14 cellular contexts compared by ENCODE assay signal in the genomic region with DNA sequence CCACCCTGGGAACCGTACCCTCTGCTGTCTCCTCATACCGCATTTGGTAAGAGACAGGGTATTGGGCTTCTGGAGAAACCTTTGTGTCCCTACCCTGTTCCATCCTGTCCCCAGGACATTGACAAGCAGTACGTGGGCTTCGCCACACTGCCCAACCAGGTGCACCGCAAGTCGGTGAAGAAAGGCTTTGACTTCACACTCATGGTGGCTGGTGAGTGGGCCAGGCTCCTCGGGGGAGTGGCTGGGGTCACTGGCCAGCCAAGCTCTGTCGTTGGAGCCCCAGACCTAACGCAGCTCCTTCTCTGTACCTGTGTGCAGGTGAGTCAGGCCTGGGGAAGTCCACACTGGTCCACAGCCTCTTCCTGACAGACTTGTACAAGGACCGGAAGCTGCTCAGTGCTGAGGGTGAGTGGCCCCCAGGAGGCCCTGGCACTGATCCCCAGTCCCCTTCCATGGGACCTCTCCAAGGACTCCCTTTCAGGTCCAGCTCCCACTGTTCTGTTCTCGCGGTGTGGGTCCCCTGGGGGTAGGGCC. TPM values are rescaled to one million over a fixed set of nuclear protein-coding genes. Genes with fewer than 3 reads are reported as not detected.
A peak's percentile ranks its signal among the peaks of the same experiment; 100 is the strongest.
DNase-seq lines count a peak whose midpoint lies in the region; ATAC-seq, FAIRE-seq and TF ChIP-seq lines count a peak whose summit lies in the region.
"Had no signal": no experiment of that assay in that cellular context is flagged by ENCODE, and none has a peak within 500 bp of the region (broad histone marks: within the 10 kb centered on the region; RNA-seq: fewer than 3 reads in every experiment).

No MANE protein-coding gene starts in this region.

- peaks cover 0 to 35% (median 17%) of the 10 kb centered on the region in 11 experiments; a peak in 9 of 22 replicates for H3K36me3 ChIP-seq in BLaER1 treated with 17β-estradiol and CSF1 and Interleukin-3, amounts not matched to agents 10 nM and 100 nM
- no peaks in the 10 kb centered on the region for H3K36me3 ChIP-seq in osteoblast (ENCODE audit: insufficient read depth, low read length)

- peaks cover 47 to 80% (median 53%) of the 10 kb centered on the region in 11 experiments for H3K27me3 ChIP-seq in BLaER1 treated with 17β-estradiol and CSF1 and Interleukin-3, amounts not matched to agents 10 nM and 100 nM
- H3K27me3 ChIP-seq in osteoblast (ENCODE audit: insufficient read depth, low read length), result peaks cover 5% of the 10 kb centered on the region

- no peak for DNase-seq in HFF-Myc (ENCODE audit: extremely low read depth, low read depth)
- peak; percentile 68 for DNase-seq in osteoblast (ENCODE audit: insufficient read length, low spot score, missing footprints)
- DNase-seq in NCI-H226, result no peak
- no peak for DNase-seq in D721Med (ENCODE audit: insufficient read length, low spot score)
- DNase-seq: EL, erythroblast, NCI-H1048 had no signal

- TF ChIP-seq CTCF in HFF-Myc (IDR thresholded peaks at IDR 0.05; ENCODE audit: low read depth, low read length, missing control alignments) (no peak), osteoblast (IDR thresholded peaks at IDR 0.05; ENCODE audit: extremely low read depth, low read depth, low read length) (no peak), D721Med (IDR thresholded peaks at IDR 0.05; ENCODE audit: insufficient read depth, missing control alignments) (no peak)

- H3K79me2 ChIP-seq in osteoblast (ENCODE audit: insufficient read depth, low read length), result no peaks in the 10 kb centered on the region

- no peak for FAIRE-seq in D721Med (lab: Jason Lieb, UNC)

- H3K27ac ChIP-seq in BLaER1 treated with 17β-estradiol and CSF1 and Interleukin-3, amounts not matched to agents 10 nM and 100 nM, result peak overlapping the region in 3 of 11 experiments; percentile 79 to 90 (median 82); a peak in 5 of 22 replicates
- H3K27ac ChIP-seq in cingulate gyrus (ENCODE audit: low read depth, low read length), result peak overlapping the region; percentile 72
- no peak overlapping the region for H3K27ac ChIP-seq in osteoblast (ENCODE audit: low read depth, low read length)

- no peak overlapping the region for H2AFZ ChIP-seq in osteoblast (ENCODE audit: low read length)

- ATAC-seq in HG03025 (IDR thresholded peaks at IDR 0.05; ENCODE audit: low FRiP score, unreplicated experiment) (no peak), HG03432 (IDR thresholded peaks at IDR 0.05; ENCODE audit: unreplicated experiment) (no peak)
- ATAC-seq: HCT116 had no signal

- peak overlapping the region in 7 of 11 experiments; percentile 74 to 89 (median 83); a peak in 9 of 22 replicates for H3K9ac ChIP-seq in BLaER1 treated with 17β-estradiol and CSF1 and Interleukin-3, amounts not matched to agents 10 nM and 100 nM

- peaks cover 26 to 64% (median 44%) of the 10 kb centered on the region in 10 experiments; a peak in 19 of 20 replicates for H3K4me1 ChIP-seq in BLaER1 treated with 17β-estradiol and CSF1 and Interleukin-3, amounts not matched to agents 10 nM and 100 nM
- peaks cover 4% of the 10 kb centered on the region for H3K4me1 ChIP-seq in osteoblast (ENCODE audit: insufficient read depth, low read length)

- peak overlapping the region in 10 of 11 experiments; percentile 92 to 100 (median 100); a peak in 19 of 22 replicates for H3K4me2 ChIP-seq in BLaER1 treated with 17β-estradiol and CSF1 and Interleukin-3, amounts not matched to agents 10 nM and 100 nM
- peak overlapping the region; percentile 85 for H3K4me2 ChIP-seq in osteoblast (ENCODE audit: insufficient read depth, low read length)

- H3K9me3 ChIP-seq in BLaER1 treated with 17β-estradiol and CSF1 and Interleukin-3, amounts not matched to agents 10 nM and 100 nM (replicated peaks in 1 of 11), result no peaks in the 10 kb centered on the region
- no peaks in the 10 kb centered on the region for H3K9me3 ChIP-seq in osteoblast (ENCODE audit: low read depth, low read length)

- H4K20me1 ChIP-seq in BLaER1 treated with 17β-estradiol and CSF1 and Interleukin-3, amounts not matched to agents 10 nM and 100 nM, result peaks cover 0 to 65% (median 50%) of the 10 kb centered on the region in 11 experiments; a peak in 18 of 22 replicates
- H4K20me1 ChIP-seq in osteoblast (ENCODE audit: insufficient read depth, low read length), result peaks cover 9% of the 10 kb centered on the region

- peak overlapping the region in 6 of 10 experiments; percentile 70 to 81 (median 74); a peak in 10 of 20 replicates for H3K4me3 ChIP-seq in BLaER1 treated with 17β-estradiol and CSF1 and Interleukin-3, amounts not matched to agents 10 nM and 100 nM
- H3K4me3 ChIP-seq in HFF-Myc (replicated peaks; ENCODE audit: low read depth, low read length) (peak overlapping the region; percentile 57), osteoblast (ENCODE audit: insufficient read depth, low read length) (peak overlapping the region; percentile 76)

RNA-seq across cellular contexts. Expression of a gene that starts 3.8 kb away (rescaled TPM):
- total RNA-seq in osteoblast, result 0.88 and 1.8 TPM in 2 replicates
- total RNA-seq: renal cortical epithelial cell; T-helper 1 cell treated with Interleukin-12 subunit alpha and Interleukin-12 subunit beta and Interleukin-4 antibody, amounts not matched to agents 30 ng/mL and 1 ng/mL, for 36 hours had no signal

RNA-seq across cellular contexts. Expression of a gene that starts 5.3 kb away (rescaled TPM):
- 11.2 and 14.5 TPM in 2 replicates for total RNA-seq in osteoblast
- total RNA-seq: T-helper 1 cell treated with Interleukin-12 subunit alpha and Interleukin-12 subunit beta and Interleukin-4 antibody, amounts not matched to agents 30 ng/mL and 1 ng/mL, for 36 hours had no signal

RNA-seq across cellular contexts. Expression of a gene that starts 41.0 kb away (rescaled TPM):
- total RNA-seq in osteoblast, result under 0.01 TPM in 1 of 2 replicates, not detected in the other
- total RNA-seq: T-helper 1 cell treated with Interleukin-12 subunit alpha and Interleukin-12 subunit beta and Interleukin-4 antibody, amounts not matched to agents 30 ng/mL and 1 ng/mL, for 36 hours had no signal
